17 cellular contexts compared by ENCODE assay signal in genomic region chr20:23231561-23232218, GRCh38.
DNase-seq lines count a peak whose midpoint lies in the region; ATAC-seq, FAIRE-seq and TF ChIP-seq lines count a peak whose summit lies in the region.
"Had no signal": no experiment of that assay in that cellular context is flagged by ENCODE, and none has a peak within 500 bp of the region (broad histone marks: within the 10 kb centered on the region; RNA-seq: fewer than 3 reads in every experiment).

No MANE protein-coding gene starts in this region.

- H3K27me3 ChIP-seq in ACC112 (ENCODE audit: insufficient read depth, low read length): peaks cover 3% of the 10 kb centered on the region; the same call in 1 of the 2 replicates
- peaks cover 10% of the 10 kb centered on the region; the same call in 1 of the 2 replicates for H3K27me3 ChIP-seq in SK-N-SH (ENCODE audit: insufficient read depth)

- H3K4me3 ChIP-seq in ACC112 (ENCODE audit: low read depth, low read length) (no peak overlapping the region), foreskin fibroblast (ENCODE audit: low read depth in 1 of 2, low read length in 2 of 2) (no peak overlapping the region), SK-N-SH (ENCODE audit: low read depth in 2 of 2, low read length in 1 of 2) (no peak overlapping the region)
- H3K4me3 ChIP-seq: A549, spleen had no signal

- WGBS in SK-N-SH (ENCODE audit: low lambda C conversion rate): 3% methylated on average over 6 of the region's 6 CpGs

- CTCF ChIA-PET in SK-N-SH (lab: Yijun Ruan, JAX): no interaction called here

- H3K36me3 ChIP-seq in ACC112 (ENCODE audit: insufficient read depth, low read length): no peaks in the 10 kb centered on the region; the same call in 1 of the 2 replicates
- no peaks in the 10 kb centered on the region for H3K36me3 ChIP-seq in SK-N-SH (replicated peaks in 1 of 2; ENCODE audit: control insufficient read depth in 1 of 2, insufficient read depth in 2 of 2, low read length in 1 of 2)
- H3K36me3 ChIP-seq: spleen had no signal

- ATAC-seq in HG03135 (IDR thresholded peaks at IDR 0.05; ENCODE audit: unreplicated experiment): no peak
- ATAC-seq: A549; activated T-cell treated with anti-CD3 and anti-CD28 coated beads, Interleukin-2, amount 50 U/mL, for 72 hours; naive thymus-derived CD4-positive, alpha-beta T cell had no signal

- FAIRE-seq in HTR-8/SVneo (lab: Jason Lieb, UNC): no peak
- FAIRE-seq: A549 had no signal

- H3K27ac ChIP-seq in ACC112 (ENCODE audit: low read depth, low read length): peak overlapping the region; percentile 72
- H3K27ac ChIP-seq in SK-N-SH (ENCODE audit: low read depth in 2 of 2, low read length in 1 of 2): no peak overlapping the region
- H3K27ac ChIP-seq: A549, spleen had no signal

- H3F3A ChIP-seq in SK-N-SH (replicated peaks; ENCODE audit: insufficient read depth): no peaks in the 10 kb centered on the region

- no peak overlapping the region for H2AFZ ChIP-seq in ACC112 (ENCODE audit: low read length, unreplicated experiment)
- no peak overlapping the region for H2AFZ ChIP-seq in SK-N-SH (ENCODE audit: low read depth)

- H4K20me1 ChIP-seq in SK-N-SH (ENCODE audit: insufficient read depth): no peaks in the 10 kb centered on the region

- H3K9me3 ChIP-seq in SK-N-SH: no peaks in the 10 kb centered on the region

- H3K4me2 ChIP-seq in SK-N-SH: no peak overlapping the region
- H3K4me2 ChIP-seq: A549 had no signal

- DNase-seq in HCEC 1CT (peak; percentile 86), SW480 (ENCODE audit: low spot score) (peak; percentile 50), foreskin fibroblast (peak; percentile 72 to 76), NCI-H748 treated with DMSO at 0.1 percent for 48 hours (lab: John Stamatoyannopoulos, UW) (no peak), HTR-8/SVneo (ENCODE audit: insufficient read length, low spot score) (no peak), SK-N-SH (no peak)
- DNase-seq: activated CD4-positive, alpha-beta T cell treated with anti-CD3 and anti-CD28 coated beads, Interleukin-2, amount 50 U/mL, for 4 hours; activated T-cell treated with anti-CD3 and anti-CD28 coated beads, Interleukin-2, amount 50 U/mL, for 72 hours; effector CD4-positive, alpha-beta T cell; foreskin melanocyte; naive thymus-derived CD4-positive, alpha-beta T cell; NCI-H1694; NCI-H446; spleen had no signal

- TF ChIP-seq CTCF in foreskin fibroblast (IDR thresholded peaks at IDR 0.05; ENCODE audit: low read depth, low read length) (no peak), SK-N-SH (IDR thresholded peaks at IDR 0.05) (no peak)

- no peaks in the 10 kb centered on the region for H3K9me2 ChIP-seq in SK-N-SH

- H3K79me2 ChIP-seq in ACC112 (ENCODE audit: control insufficient read depth, insufficient read depth, low read length, unreplicated experiment): no peaks in the 10 kb centered on the region
- H3K79me2 ChIP-seq in SK-N-SH (ENCODE audit: insufficient read depth): no peaks in the 10 kb centered on the region

- TF ChIP-seq RAD21 in SK-N-SH (IDR thresholded peaks at IDR 0.05; ENCODE audit: low read length): no peak

- no peak overlapping the region for H3K9ac ChIP-seq in SK-N-SH

- H3K4me1 ChIP-seq in ACC112 (ENCODE audit: control insufficient read depth, insufficient read depth, low read length, unreplicated experiment) (peaks cover 47% of the 10 kb centered on the region), SK-N-SH (ENCODE audit: control insufficient read depth in 1 of 2, insufficient read depth in 2 of 2, low read depth in 1 of 2, low read length in 1 of 2) (no peaks in the 10 kb centered on the region)

- TF ChIP-seq EP300 in SK-N-SH (IDR thresholded peaks at IDR 0.05; ENCODE audit: borderline replicate concordance in 1 of 2, low read depth in 1 of 2, low read length in 1 of 2): no peak

- POLR2A ChIA-PET in SK-N-SH (lab: Yijun Ruan, JAX): no interaction called here

TF ChIP-seq in SK-N-SH, 30 proteins besides CTCF, POLR2A, EP300 and RAD21:
- TF ChIP-seq RCOR1 (IDR thresholded peaks at IDR 0.05; ENCODE audit: low read length): no peak
- TF ChIP-seq TAF1 (IDR thresholded peaks at IDR 0.05; ENCODE audit: borderline replicate concordance, low read depth, low read length): no peak
- no peak for TF ChIP-seq MEF2A (IDR thresholded peaks at IDR 0.05; ENCODE audit: borderline replicate concordance, low read depth)
- TF ChIP-seq, protein P1, sequence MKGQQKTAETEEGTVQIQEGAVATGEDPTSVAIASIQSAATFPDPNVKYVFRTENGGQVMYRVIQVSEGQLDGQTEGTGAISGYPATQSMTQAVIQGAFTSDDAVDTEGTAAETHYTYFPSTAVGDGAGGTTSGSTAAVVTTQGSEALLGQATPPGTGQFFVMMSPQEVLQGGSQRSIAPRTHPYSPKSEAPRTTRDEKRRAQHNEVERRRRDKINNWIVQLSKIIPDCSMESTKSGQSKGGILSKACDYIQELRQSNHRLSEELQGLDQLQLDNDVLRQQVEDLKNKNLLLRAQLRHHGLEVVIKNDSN (IDR thresholded peaks at IDR 0.05; ENCODE audit: borderline replicate concordance, low read depth): no peak
- no peak for TF ChIP-seq SIN3A (IDR thresholded peaks at IDR 0.05; ENCODE audit: borderline replicate concordance, low read depth, low read length)
- no peak for TF ChIP-seq CHD2 (IDR thresholded peaks at IDR 0.05; ENCODE audit: low read length, partially characterized antibody)
- no peak for TF ChIP-seq RFX5 (IDR thresholded peaks at IDR 0.05; ENCODE audit: low read length)
- no peak for TF ChIP-seq TEAD4 (IDR thresholded peaks at IDR 0.05; ENCODE audit: borderline replicate concordance, insufficient read depth)
- no peak for TF ChIP-seq EZH2phosphoT487 (IDR thresholded peaks at IDR 0.05; ENCODE audit: borderline replicate concordance, low read depth)
- no peak for TF ChIP-seq FOSL2 (IDR thresholded peaks at IDR 0.05; ENCODE audit: borderline replicate concordance, low read depth)
- no peak for TF ChIP-seq SMC3 (IDR thresholded peaks at IDR 0.05; ENCODE audit: low read depth, low read length)
- TF ChIP-seq MXI1 (IDR thresholded peaks at IDR 0.05; ENCODE audit: low read depth, low read length): no peak
- no peak for TF ChIP-seq POLR2AphosphoS5 (IDR thresholded peaks at IDR 0.05; ENCODE audit: low read depth, low read length)
- no peak for TF ChIP-seq JUND (IDR thresholded peaks at IDR 0.05)
- TF ChIP-seq YY1 (IDR thresholded peaks at IDR 0.05; ENCODE audit: low read depth): no peak
- TF ChIP-seq IRF3 (IDR thresholded peaks at IDR 0.05; ENCODE audit: low read depth, low read length): no peak
- TF ChIP-seq PBX3 (IDR thresholded peaks at IDR 0.05): no peak
- no peak for TF ChIP-seq FOXM1 (IDR thresholded peaks at IDR 0.05; ENCODE audit: low read depth)
- TF ChIP-seq GABPA (IDR thresholded peaks at IDR 0.05; ENCODE audit: low read depth): no peak
TF ChIP-seq in SK-N-SH: peak in this region for 0.

Comparison
In these comparisons a context has a peak if more than half of its experiments do, and no peak if none do; other contexts are left out.
1. DNase-seq: peak in HCEC 1CT (single experiment), SW480 (single experiment) and foreskin fibroblast (2 of 2); none in NCI-H748 treated with DMSO at 0.1 percent for 48 hours (single experiment), HTR-8/SVneo (single experiment) and SK-N-SH (single experiment).